12 cellular contexts compared by ENCODE assay signal in genomic region chr2:222440670-222441422, GRCh38. TPM values are rescaled to one million over a fixed set of nuclear protein-coding genes. Genes with fewer than 3 reads are reported as not detected.
A peak's percentile ranks its signal among the peaks of the same experiment; 100 is the strongest.
DNase-seq lines count a peak whose midpoint lies in the region; ATAC-seq and TF ChIP-seq lines count a peak whose summit lies in the region.
"Had no signal": no experiment of that assay in that cellular context is flagged by ENCODE, and none has a peak within 500 bp of the region (broad histone marks: within the 10 kb centered on the region; RNA-seq: fewer than 3 reads in every experiment).

No MANE protein-coding gene starts in this region.

- H3K4me1 Mint-ChIP-seq in stimulated activated naive CD8-positive, alpha-beta T cell treated with anti-CD3 and anti-CD28 coated beads, Interleukin-15, amount 100 ng/mL, for 72 hours: no peaks in the 10 kb centered on the region
- H3K4me1 Mint-ChIP-seq: stimulated activated effector memory CD8-positive, alpha-beta T cell treated with anti-CD3 and anti-CD28 coated beads, Interleukin-12 subunit alpha, Interleukin-12 subunit beta, amount 100 ng/mL, for 72 hours had no signal

- in situ Hi-C loops in brain microvascular endothelial cell (cut with HindIII; ENCODE audit: low pct_ligation_motif_present, low sequenced_read_pairs): no loop called here

- H3K4me1 ChIP-seq in mesodermal cell (ENCODE audit: control insufficient read depth, insufficient read depth, low read length, poor library complexity, severe bottlenecking) (peaks cover 5% of the 10 kb centered on the region), heart right ventricle (peaks cover 0 to 6% (median 0%) of the 10 kb centered on the region in 9 donors)

- WGBS in mesodermal cell (ENCODE audit: insufficient coverage in 2 of 2), 2 experiments: 77 to 94% methylated on average over 2 of the region's 4 CpGs
- 62 to 66% methylated on average over 4 of the region's 4 CpGs for WGBS in heart right ventricle, 2 donors

- H3K27me3 Mint-ChIP-seq in stimulated activated naive CD8-positive, alpha-beta T cell treated with anti-CD3 and anti-CD28 coated beads, Interleukin-15, amount 100 ng/mL, for 72 hours: peaks cover 7% of the 10 kb centered on the region

- intact Hi-C loops in heart right ventricle (cut with DNase I): no loop called here

- TF ChIP-seq CTCF in brain microvascular endothelial cell (IDR thresholded peaks at IDR 0.05; ENCODE audit: low read depth, low read length, missing control alignments) (no peak), heart right ventricle (IDR thresholded peaks at IDR 0.05) (no peak)

- H3K27ac ChIP-seq in brain microvascular endothelial cell: no peak overlapping the region
- peak overlapping the region; percentile 43 for H3K27ac ChIP-seq in mesodermal cell (ENCODE audit: low read depth, low read length, severe bottlenecking)
- no peak overlapping the region for H3K27ac ChIP-seq in heart right ventricle
- H3K27ac ChIP-seq: BLaER1 treated with 17β-estradiol and CSF1 and Interleukin-3, amounts not matched to agents 10 nM and 100 nM had no signal

- H3K4me3 ChIP-seq in brain microvascular endothelial cell (ENCODE audit: low read depth, low read length) (no peak overlapping the region), mesodermal cell (ENCODE audit: extremely low read depth, insufficient read depth, low read length, poor library complexity, severe bottlenecking) (no peak overlapping the region), heart right ventricle (no peak overlapping the region)
- H3K4me3 ChIP-seq: BLaER1 treated with 17β-estradiol and CSF1 and Interleukin-3, amounts not matched to agents 10 nM and 100 nM had no signal

- H3K4me3 Mint-ChIP-seq in stimulated activated naive CD8-positive, alpha-beta T cell treated with anti-CD3 and anti-CD28 coated beads, Interleukin-15, amount 100 ng/mL, for 72 hours: no peak overlapping the region
- H3K4me3 Mint-ChIP-seq: stimulated activated effector memory CD8-positive, alpha-beta T cell treated with anti-CD3 and anti-CD28 coated beads, Interleukin-12 subunit alpha, Interleukin-12 subunit beta, amount 100 ng/mL, for 72 hours had no signal

- peaks cover 4 to 6% of the 10 kb centered on the region in 2 donors for H3K9me3 Mint-ChIP-seq in stimulated activated naive CD8-positive, alpha-beta T cell treated with anti-CD3 and anti-CD28 coated beads, Interleukin-15, amount 100 ng/mL, for 72 hours
- H3K9me3 Mint-ChIP-seq: stimulated activated effector memory CD8-positive, alpha-beta T cell treated with anti-CD3 and anti-CD28 coated beads, Interleukin-12 subunit alpha, Interleukin-12 subunit beta, amount 100 ng/mL, for 72 hours had no signal

- no peak overlapping the region for H3K27ac Mint-ChIP-seq in stimulated activated naive CD8-positive, alpha-beta T cell treated with anti-CD3 and anti-CD28 coated beads, Interleukin-15, amount 100 ng/mL, for 72 hours
- H3K27ac Mint-ChIP-seq: stimulated activated effector memory CD8-positive, alpha-beta T cell treated with anti-CD3 and anti-CD28 coated beads, Interleukin-12 subunit alpha, Interleukin-12 subunit beta, amount 100 ng/mL, for 72 hours had no signal

- no peaks in the 10 kb centered on the region for H3K36me3 ChIP-seq in brain microvascular endothelial cell (replicated peaks)
- no peaks in the 10 kb centered on the region for H3K36me3 ChIP-seq in mesodermal cell (ENCODE audit: control insufficient read depth, insufficient read depth, low read length)
- no peaks in the 10 kb centered on the region for H3K36me3 ChIP-seq in heart right ventricle
- H3K36me3 ChIP-seq: BLaER1 treated with 17β-estradiol and CSF1 and Interleukin-3, amounts not matched to agents 10 nM and 100 nM had no signal

- DNase-seq in AG20443 (ENCODE audit: low spot score) (peak; percentile 63), HS-5 (ENCODE audit: low read depth) (peak; percentile 75), brain microvascular endothelial cell (peak; percentile 43), T-helper 9 cell (no peak), superior temporal gyrus (ENCODE audit: extremely low spot score) (no peak), heart right ventricle (no peak)
- DNase-seq in stimulated activated naive CD8-positive, alpha-beta T cell treated with anti-CD3 and anti-CD28 coated beads, Interleukin-15, amount 100 ng/mL, for 72 hours: no peak
- DNase-seq: effector CD8-positive, alpha-beta T cell; NCI-H187 treated with DMSO at 0.1 percent for 48 hours had no signal

- ATAC-seq in stimulated activated naive CD8-positive, alpha-beta T cell treated with anti-CD3 and anti-CD28 coated beads, Interleukin-15, amount 100 ng/mL, for 72 hours: no peak
- no peak for ATAC-seq in heart right ventricle
- ATAC-seq: stimulated activated effector memory CD8-positive, alpha-beta T cell treated with anti-CD3 and anti-CD28 coated beads, Interleukin-12 subunit alpha, Interleukin-12 subunit beta, amount 100 ng/mL, for 72 hours had no signal

- no peaks in the 10 kb centered on the region for H3K9me3 ChIP-seq in mesodermal cell (ENCODE audit: control insufficient read depth, low read length)
- H3K9me3 ChIP-seq in heart right ventricle: no peaks in the 10 kb centered on the region

- H3K27me3 ChIP-seq in brain microvascular endothelial cell (replicated peaks) (no peaks in the 10 kb centered on the region), heart right ventricle (no peaks in the 10 kb centered on the region)
- H3K27me3 ChIP-seq: BLaER1 treated with 17β-estradiol and CSF1 and Interleukin-3, amounts not matched to agents 10 nM and 100 nM had no signal

RNA-seq across cellular contexts. Expression of gene SGPP2, which starts 16.5 kb away (rescaled TPM):
- polyA plus RNA-seq in mesodermal cell (2013, experiment 1 of 2): not detected
- not detected for polyA plus RNA-seq in mesodermal cell (2013, experiment 2 of 2)
- 10 to 100 TPM in 4 of 10 donors, 1 to 10 TPM in 4, under 1 TPM in 2; 0.54 to 34.4 (median 6.3) TPM for total RNA-seq in heart right ventricle
- polyA plus RNA-seq in heart right ventricle: 1 to 10 TPM; 1.3 to 3.4 TPM

Comparison
In these comparisons a context has a peak if more than half of its experiments do, and no peak if none do; other contexts are left out.
1. DNase-seq: peak in AG20443 (single experiment), HS-5 (single experiment) and brain microvascular endothelial cell (single experiment); none in T-helper 9 cell (single experiment), superior temporal gyrus (single experiment), stimulated activated naive CD8-positive, alpha-beta T cell treated with anti-CD3 and anti-CD28 coated beads, Interleukin-15, amount 100 ng/mL, for 72 hours (0 of 2) and heart right ventricle (0 of 2).